ENCODE assay signal across 8 cellular contexts in the genomic region with DNA sequence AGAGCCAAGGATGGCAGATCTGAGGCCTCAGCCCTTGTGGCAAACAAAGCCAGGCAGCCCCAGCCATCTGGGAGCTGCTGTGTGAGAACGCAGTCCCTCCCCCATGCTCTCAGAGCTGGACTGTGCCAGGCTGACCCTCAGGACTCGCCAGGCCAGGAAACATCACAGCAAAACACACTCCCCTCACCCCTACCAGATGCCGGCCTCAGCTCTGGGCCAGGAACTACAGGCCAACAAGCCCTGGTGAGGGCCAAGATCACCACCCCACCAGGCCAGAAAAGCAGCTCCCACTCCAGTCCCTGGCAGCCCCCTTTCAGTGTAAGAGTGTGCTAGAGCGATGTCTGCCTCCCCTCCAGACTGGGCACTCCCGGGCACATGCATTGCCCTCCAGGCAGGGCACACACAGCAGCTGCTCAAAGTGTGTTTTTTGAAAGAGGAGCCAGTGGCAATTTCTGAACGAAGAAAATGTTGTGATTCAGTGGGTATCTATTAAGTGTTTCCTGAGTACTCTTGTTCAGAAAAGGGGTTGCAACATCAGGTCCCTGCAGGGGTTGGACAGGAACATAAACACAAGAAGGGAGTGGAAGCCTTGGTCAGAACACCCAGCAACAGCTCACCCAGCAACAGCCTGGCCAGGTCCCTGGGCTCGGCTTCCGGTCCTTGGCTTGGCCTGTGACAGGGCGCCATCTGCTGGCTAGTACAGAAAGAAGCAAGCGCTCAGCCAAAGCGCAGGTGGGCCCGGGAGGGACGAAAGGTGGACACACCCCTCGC. TPM values are rescaled to one million over a fixed set of nuclear protein-coding genes. Genes with fewer than 3 reads are reported as not detected.
DNase-seq lines count a peak whose midpoint lies in the region; ATAC-seq and TF ChIP-seq lines count a peak whose summit lies in the region.

No MANE protein-coding gene starts in this region.

- no peaks in the 10 kb centered on the region for H3K9me3 Mint-ChIP-seq in activated T-helper 1 cell treated with anti-CD3 and anti-CD28 coated beads, Interleukin-12 subunit alpha, Interleukin-12 subunit beta, Interleukin-2, Interleukin-4 antibody, amounts not matched to agents 30 ng/mL and 10 ng/mL and 1 ng/mL, durations not matched to agents 14 hours and 24 hours and 36 hours
- no peaks in the 10 kb centered on the region for H3K9me3 Mint-ChIP-seq in natural killer cell treated with Interleukin-12 subunit alpha and Interleukin-12 subunit beta and Interleukin-15 and Interleukin-18, amount 100 ng/mL, for 72 hours
- H3K9me3 Mint-ChIP-seq in stimulated activated naive B cell treated with anti-CD40 and anti-IgM and Interleukin-4, amounts not matched to agents 10 μg/mL and 1 μg/mL and 100 μg/mL, for 72 hours: no peaks in the 10 kb centered on the region

- ATAC-seq in GM21528 (IDR thresholded peaks at IDR 0.05; ENCODE audit: low FRiP score, unreplicated experiment): peak; percentile 87
- ATAC-seq in natural killer cell treated with Interleukin-12 subunit alpha and Interleukin-12 subunit beta and Interleukin-15 and Interleukin-18, amount 100 ng/mL, for 72 hours: peak; percentile 96
- ATAC-seq in stimulated activated naive B cell treated with anti-CD40 and anti-IgM and Interleukin-4, amounts not matched to agents 10 μg/mL and 1 μg/mL and 100 μg/mL, for 72 hours (replicated peaks): peak; percentile 88 to 90

- H3K9ac ChIP-seq in fibroblast of lung (ENCODE audit: insufficient read depth, low read length): peak overlapping the region; percentile 25

- no peaks in the 10 kb centered on the region for H3K9me3 ChIP-seq in fibroblast of lung (ENCODE audit: control insufficient read depth, insufficient read depth, low read depth, low read length)

- no peaks in the 10 kb centered on the region for H3K27me3 Mint-ChIP-seq in activated T-helper 1 cell treated with anti-CD3 and anti-CD28 coated beads, Interleukin-12 subunit alpha, Interleukin-12 subunit beta, Interleukin-2, Interleukin-4 antibody, amounts not matched to agents 30 ng/mL and 10 ng/mL and 1 ng/mL, durations not matched to agents 14 hours and 24 hours and 36 hours (ENCODE audit: insufficient read depth)
- no peaks in the 10 kb centered on the region for H3K27me3 Mint-ChIP-seq in natural killer cell treated with Interleukin-12 subunit alpha and Interleukin-12 subunit beta and Interleukin-15 and Interleukin-18, amount 100 ng/mL, for 72 hours
- peaks cover 4 to 14% of the 10 kb centered on the region in 2 donors for H3K27me3 Mint-ChIP-seq in stimulated activated naive B cell treated with anti-CD40 and anti-IgM and Interleukin-4, amounts not matched to agents 10 μg/mL and 1 μg/mL and 100 μg/mL, for 72 hours

- H2AFZ ChIP-seq in fibroblast of lung (ENCODE audit: low read length): peak overlapping the region; percentile 30

- TF ChIP-seq CTCF in fibroblast of lung (conservative IDR thresholded peaks at IDR 0.05 in 1 of 2, IDR thresholded peaks at IDR 0.05 in 1 of 2; ENCODE audit: low read depth in 1 of 2, low read length in 2 of 2): peak; percentile 80 to 86

- no peaks in the 10 kb centered on the region for H3K36me3 Mint-ChIP-seq in activated T-helper 1 cell treated with anti-CD3 and anti-CD28 coated beads, Interleukin-12 subunit alpha, Interleukin-12 subunit beta, Interleukin-2, Interleukin-4 antibody, amounts not matched to agents 30 ng/mL and 10 ng/mL and 1 ng/mL, durations not matched to agents 14 hours and 24 hours and 36 hours (ENCODE audit: low read depth)
- H3K36me3 Mint-ChIP-seq in natural killer cell treated with Interleukin-12 subunit alpha and Interleukin-12 subunit beta and Interleukin-15 and Interleukin-18, amount 100 ng/mL, for 72 hours: no peaks in the 10 kb centered on the region
- no peaks in the 10 kb centered on the region for H3K36me3 Mint-ChIP-seq in stimulated activated naive B cell treated with anti-CD40 and anti-IgM and Interleukin-4, amounts not matched to agents 10 μg/mL and 1 μg/mL and 100 μg/mL, for 72 hours

- H4K20me1 ChIP-seq in fibroblast of lung (ENCODE audit: control insufficient read depth, extremely low read depth, insufficient read depth, low read length): no peaks in the 10 kb centered on the region

- H3K79me2 ChIP-seq in fibroblast of lung (ENCODE audit: control insufficient read depth, insufficient read depth, low read length): no peaks in the 10 kb centered on the region

- peaks cover 15% of the 10 kb centered on the region for H3K4me1 ChIP-seq in fibroblast of lung (ENCODE audit: control insufficient read depth, extremely low read depth, insufficient read depth, low read length)

- H3K36me3 ChIP-seq in fibroblast of lung (ENCODE audit: control insufficient read depth, insufficient read depth, low read length): no peaks in the 10 kb centered on the region

- no peak overlapping the region for H3K27ac Mint-ChIP-seq in activated T-helper 1 cell treated with anti-CD3 and anti-CD28 coated beads, Interleukin-12 subunit alpha, Interleukin-12 subunit beta, Interleukin-2, Interleukin-4 antibody, amounts not matched to agents 30 ng/mL and 10 ng/mL and 1 ng/mL, durations not matched to agents 14 hours and 24 hours and 36 hours
- H3K27ac Mint-ChIP-seq in natural killer cell treated with Interleukin-12 subunit alpha and Interleukin-12 subunit beta and Interleukin-15 and Interleukin-18, amount 100 ng/mL, for 72 hours: peak overlapping the region; percentile 78 to 99
- H3K27ac Mint-ChIP-seq in stimulated activated naive B cell treated with anti-CD40 and anti-IgM and Interleukin-4, amounts not matched to agents 10 μg/mL and 1 μg/mL and 100 μg/mL, for 72 hours: no peak overlapping the region

- H3K4me3 Mint-ChIP-seq in activated T-helper 1 cell treated with anti-CD3 and anti-CD28 coated beads, Interleukin-12 subunit alpha, Interleukin-12 subunit beta, Interleukin-2, Interleukin-4 antibody, amounts not matched to agents 30 ng/mL and 10 ng/mL and 1 ng/mL, durations not matched to agents 14 hours and 24 hours and 36 hours: peak overlapping the region; percentile 39
- H3K4me3 Mint-ChIP-seq in natural killer cell treated with Interleukin-12 subunit alpha and Interleukin-12 subunit beta and Interleukin-15 and Interleukin-18, amount 100 ng/mL, for 72 hours: peak overlapping the region; percentile 27
- H3K4me3 Mint-ChIP-seq in stimulated activated naive B cell treated with anti-CD40 and anti-IgM and Interleukin-4, amounts not matched to agents 10 μg/mL and 1 μg/mL and 100 μg/mL, for 72 hours: no peak overlapping the region

- H3K27me3 ChIP-seq in fibroblast of lung (ENCODE audit: control insufficient read depth, insufficient read depth, low read length): no peaks in the 10 kb centered on the region

- intact Hi-C loops in activated T-helper 1 cell treated with anti-CD3 and anti-CD28 coated beads, Interleukin-12 subunit alpha, Interleukin-12 subunit beta, Interleukin-2, Interleukin-4 antibody, amounts not matched to agents 30 ng/mL and 10 ng/mL and 1 ng/mL, durations not matched to agents 14 hours and 24 hours and 36 hours (cut with micrococcal nuclease): loop anchor here (1.0 to 2.0 kb wide), 5 partner anchors 91 to 248 kb away; partner anchors contain the start of gene TYSND1

- DNase-seq in D341Med (ENCODE audit: low spot score): peak; percentile 85
- DNase-seq in KG1 (lab: John Stamatoyannopoulos, UW): peak; percentile 76
- DNase-seq in RPMI7951 (ENCODE audit: low read depth): peak; percentile 83
- peak; percentile 81 for DNase-seq in activated T-helper 1 cell treated with anti-CD3 and anti-CD28 coated beads, Interleukin-12 subunit alpha, Interleukin-12 subunit beta, Interleukin-2, Interleukin-4 antibody, amounts not matched to agents 30 ng/mL and 10 ng/mL and 1 ng/mL, durations not matched to agents 14 hours and 24 hours and 36 hours (ENCODE audit: low spot score)
- peak; percentile 90 to 100 for DNase-seq in fibroblast of lung (ENCODE audit: low read depth in 2 of 2)
- DNase-seq in natural killer cell treated with Interleukin-12 subunit alpha and Interleukin-12 subunit beta and Interleukin-15 and Interleukin-18, amount 100 ng/mL, for 72 hours (ENCODE audit: low spot score): peak; percentile 90
- peak; percentile 80 for DNase-seq in stimulated activated naive B cell treated with anti-CD40 and anti-IgM and Interleukin-4, amounts not matched to agents 10 μg/mL and 1 μg/mL and 100 μg/mL, for 72 hours

- peak overlapping the region; percentile 80 for H3K27ac ChIP-seq in fibroblast of lung (ENCODE audit: insufficient read depth, low read length)

- H3K4me2 ChIP-seq in fibroblast of lung (ENCODE audit: extremely low read depth, insufficient read depth, low read length): peak overlapping the region; percentile 76

- peaks cover 14% of the 10 kb centered on the region for H3K4me1 Mint-ChIP-seq in activated T-helper 1 cell treated with anti-CD3 and anti-CD28 coated beads, Interleukin-12 subunit alpha, Interleukin-12 subunit beta, Interleukin-2, Interleukin-4 antibody, amounts not matched to agents 30 ng/mL and 10 ng/mL and 1 ng/mL, durations not matched to agents 14 hours and 24 hours and 36 hours (ENCODE audit: low read depth)
- peaks cover 31 to 44% of the 10 kb centered on the region in 2 donors for H3K4me1 Mint-ChIP-seq in natural killer cell treated with Interleukin-12 subunit alpha and Interleukin-12 subunit beta and Interleukin-15 and Interleukin-18, amount 100 ng/mL, for 72 hours (ENCODE audit: low read depth in 2 of 2)
- peaks cover 20 to 23% of the 10 kb centered on the region in 2 donors for H3K4me1 Mint-ChIP-seq in stimulated activated naive B cell treated with anti-CD40 and anti-IgM and Interleukin-4, amounts not matched to agents 10 μg/mL and 1 μg/mL and 100 μg/mL, for 72 hours

- H3K4me3 ChIP-seq in fibroblast of lung (replicated peaks in 1 of 4; ENCODE audit: control extremely low read depth in 1 of 4, insufficient read depth in 1 of 4, low read depth in 3 of 4, low read length in 4 of 4): peak overlapping the region in 1 of 4 experiments; percentile 32

RNA-seq across cellular contexts. Expression of gene LRRC20, which starts 18.2 kb away (rescaled TPM):
- 4.5 and 5.6 TPM in 2 replicates for total RNA-seq in RPMI7951 (2014; rRNA removed; shearing (Covaris generic))
- total RNA-seq in activated T-helper 1 cell treated with anti-CD3 and anti-CD28 coated beads, Interleukin-12 subunit alpha, Interleukin-12 subunit beta, Interleukin-2, Interleukin-4 antibody, amounts not matched to agents 30 ng/mL and 10 ng/mL and 1 ng/mL, durations not matched to agents 14 hours and 24 hours and 36 hours: 14.6 and 14.9 TPM in 2 replicates
- 6.4 and 8.8 TPM in 2 replicates for total RNA-seq in fibroblast of lung
- 8.4 and 13.2 TPM in 2 replicates for polyA plus RNA-seq in fibroblast of lung
- 7.5 and 12.4 TPM in 2 replicates for polyA plus RNA-seq in fibroblast of lung (2012)
- 18.1 and 18.6 TPM in 2 replicates for polyA minus RNA-seq in fibroblast of lung (ENCODE audit: low replicate concordance)
- 10 to 100 TPM in 1 of 2 donors, 1 to 10 TPM in 1; 6.5 to 17.1 TPM for total RNA-seq in natural killer cell treated with Interleukin-12 subunit alpha and Interleukin-12 subunit beta and Interleukin-15 and Interleukin-18, amount 100 ng/mL, for 72 hours

RNA-seq across cellular contexts. Expression of gene EIF4EBP2, which starts 39.8 kb away (rescaled TPM):
- 24.8 and 26.1 TPM in 2 replicates for total RNA-seq in RPMI7951 (2014; rRNA removed; shearing (Covaris generic))
- total RNA-seq in activated T-helper 1 cell treated with anti-CD3 and anti-CD28 coated beads, Interleukin-12 subunit alpha, Interleukin-12 subunit beta, Interleukin-2, Interleukin-4 antibody, amounts not matched to agents 30 ng/mL and 10 ng/mL and 1 ng/mL, durations not matched to agents 14 hours and 24 hours and 36 hours: 36.6 and 37.7 TPM in 2 replicates
- 18.0 and 21.8 TPM in 2 replicates for total RNA-seq in fibroblast of lung
- 41.5 and 44.9 TPM in 2 replicates for polyA plus RNA-seq in fibroblast of lung
- polyA plus RNA-seq in fibroblast of lung (2012): 25.9 and 30.3 TPM in 2 replicates
- polyA minus RNA-seq in fibroblast of lung (ENCODE audit: low replicate concordance): 25.6 and 26.2 TPM in 2 replicates
- total RNA-seq in natural killer cell treated with Interleukin-12 subunit alpha and Interleukin-12 subunit beta and Interleukin-15 and Interleukin-18, amount 100 ng/mL, for 72 hours: 10 to 100 TPM; 49.8 to 54.6 TPM

Comparison
In these comparisons a context has a peak if more than half of its experiments do, and no peak if none do; other contexts are left out.
1. H3K27ac Mint-ChIP-seq: peak in natural killer cell treated with Interleukin-12 subunit alpha and Interleukin-12 subunit beta and Interleukin-15 and Interleukin-18, amount 100 ng/mL, for 72 hours (2 of 2); none in activated T-helper 1 cell treated with anti-CD3 and anti-CD28 coated beads, Interleukin-12 subunit alpha, Interleukin-12 subunit beta, Interleukin-2, Interleukin-4 antibody, amounts not matched to agents 30 ng/mL and 10 ng/mL and 1 ng/mL, durations not matched to agents 14 hours and 24 hours and 36 hours (single experiment) and stimulated activated naive B cell treated with anti-CD40 and anti-IgM and Interleukin-4, amounts not matched to agents 10 μg/mL and 1 μg/mL and 100 μg/mL, for 72 hours (single experiment).
2. H3K4me3 Mint-ChIP-seq: peak in activated T-helper 1 cell treated with anti-CD3 and anti-CD28 coated beads, Interleukin-12 subunit alpha, Interleukin-12 subunit beta, Interleukin-2, Interleukin-4 antibody, amounts not matched to agents 30 ng/mL and 10 ng/mL and 1 ng/mL, durations not matched to agents 14 hours and 24 hours and 36 hours (single experiment) and natural killer cell treated with Interleukin-12 subunit alpha and Interleukin-12 subunit beta and Interleukin-15 and Interleukin-18, amount 100 ng/mL, for 72 hours (single experiment); none in stimulated activated naive B cell treated with anti-CD40 and anti-IgM and Interleukin-4, amounts not matched to agents 10 μg/mL and 1 μg/mL and 100 μg/mL, for 72 hours (0 of 2).
3. Peak in every context shown above with its lines, with median percentiles within 50 percentile points of each other: DNase-seq and ATAC-seq.